1 cellular context compared by ENCODE assay signal in genomic region chr15:40859206-40859851, GRCh38.
A peak's percentile ranks its signal among the peaks of the same experiment; 100 is the strongest.
TF ChIP-seq lines count a peak whose summit lies in the region.

No MANE protein-coding gene starts in this region.

TF ChIP-seq in HepG2, 621 proteins besides CTCF, POLR2A, EP300 and RAD21 (continued from another document and continues in another):
- no peak for TF ChIP-seq REST (IDR thresholded peaks at IDR 0.05; ENCODE audit: borderline replicate concordance in 1 of 2, low read depth in 1 of 2, low read length in 2 of 2)
- TF ChIP-seq KAT8 (CRISPR knock-in tag; IDR thresholded peaks at IDR 0.05): no peak
- TF ChIP-seq ARID3A (IDR thresholded peaks at IDR 0.05; ENCODE audit: low read depth, low read length): no peak
- TF ChIP-seq MTERF4 (CRISPR knock-in tag; IDR thresholded peaks at IDR 0.05): peak; percentile 71; the same call in 1 of the 2 replicates
- no peak for TF ChIP-seq ZBTB49 (CRISPR knock-in tag; IDR thresholded peaks at IDR 0.05; ENCODE audit: borderline replicate concordance)
- TF ChIP-seq NKX3-1 (CRISPR knock-in tag; IDR thresholded peaks at IDR 0.05): no peak
- TF ChIP-seq ZFYVE20 (CRISPR knock-in tag; IDR thresholded peaks at IDR 0.05; ENCODE audit: borderline replicate concordance, low read depth): no peak
- no peak for TF ChIP-seq ZFP36 (IDR thresholded peaks at IDR 0.05; ENCODE audit: borderline replicate concordance, low read depth, low read length, partially characterized antibody)
- no peak for TF ChIP-seq HDAC1 (CRISPR knock-in tag; IDR thresholded peaks at IDR 0.05)
- no peak for TF ChIP-seq TEAD2 (CRISPR knock-in tag; IDR thresholded peaks at IDR 0.05)
- TF ChIP-seq ZNF737 (CRISPR knock-in tag; IDR thresholded peaks at IDR 0.05; ENCODE audit: borderline replicate concordance): no peak
- TF ChIP-seq ZGPAT (CRISPR knock-in tag; IDR thresholded peaks at IDR 0.05): peak; percentile 54; the same call in 1 of the 2 replicates
- TF ChIP-seq ZSCAN22 (CRISPR knock-in tag; IDR thresholded peaks at IDR 0.05): no peak
- no peak for TF ChIP-seq NCOA1 (CRISPR knock-in tag; IDR thresholded peaks at IDR 0.05)
- TF ChIP-seq MED8 (CRISPR knock-in tag; IDR thresholded peaks at IDR 0.05; ENCODE audit: insufficient replicate concordance): no peak
- TF ChIP-seq SP1 (IDR thresholded peaks at IDR 0.05): no peak
- no peak for TF ChIP-seq SP1 (CRISPR knock-in tag; IDR thresholded peaks at IDR 0.05)
- no peak for TF ChIP-seq HHEX (CRISPR knock-in tag; IDR thresholded peaks at IDR 0.05)
- 0 out of 2 replicates have a peak, but pooled peaks have one; percentile 28 for TF ChIP-seq PATZ1 (CRISPR knock-in tag; IDR thresholded peaks at IDR 0.05)
- no peak for TF ChIP-seq ZNF879 (CRISPR knock-in tag; IDR thresholded peaks at IDR 0.05)
- no peak for TF ChIP-seq NR3C1 (CRISPR knock-in tag; IDR thresholded peaks at IDR 0.05)
- TF ChIP-seq ZNF101 (CRISPR knock-in tag; IDR thresholded peaks at IDR 0.05; ENCODE audit: borderline replicate concordance, low read depth): no peak
- no peak for TF ChIP-seq ZNF17 (CRISPR knock-in tag; IDR thresholded peaks at IDR 0.05)
- TF ChIP-seq KAT2B (IDR thresholded peaks at IDR 0.05; ENCODE audit: borderline replicate concordance, low read depth, low read length): no peak
- TF ChIP-seq ZSCAN31 (CRISPR knock-in tag; IDR thresholded peaks at IDR 0.05; ENCODE audit: low read depth): no peak
- no peak for TF ChIP-seq AFF4 (CRISPR knock-in tag; IDR thresholded peaks at IDR 0.05)
- TF ChIP-seq ATF7 (IDR thresholded peaks at IDR 0.05): no peak
- no peak for TF ChIP-seq ATF7 (CRISPR knock-in tag; IDR thresholded peaks at IDR 0.05)
- TF ChIP-seq ZNF749 (CRISPR knock-in tag; IDR thresholded peaks at IDR 0.05; ENCODE audit: borderline replicate concordance): no peak
- TF ChIP-seq NR0B2 (CRISPR knock-in tag; IDR thresholded peaks at IDR 0.05): no peak
- no peak for TF ChIP-seq ZNF136 (CRISPR knock-in tag; IDR thresholded peaks at IDR 0.05; ENCODE audit: low read depth)
- peak; percentile 68; the same call in 1 of the 2 replicates for TF ChIP-seq ZNF280B (CRISPR knock-in tag; IDR thresholded peaks at IDR 0.05; ENCODE audit: borderline replicate concordance)
- TF ChIP-seq ZBTB8A (CRISPR knock-in tag; IDR thresholded peaks at IDR 0.05; ENCODE audit: borderline replicate concordance, low read depth): no peak
